1 cellular context compared by ENCODE assay signal in genomic region chr22:30265131-30265720, GRCh38.
TF ChIP-seq lines count a peak whose summit lies in the region.

No MANE protein-coding gene starts in this region.

TF ChIP-seq in SK-N-SH treated with all-trans-retinoic acid at 6 μM for 48 hours, 23 proteins besides CTCF, POLR2A, EP300 and RAD21 (continued from another document):
- TF ChIP-seq CREB5 (CRISPR knock-in tag; IDR thresholded peaks at IDR 0.05; ENCODE audit: low read depth) (no peak), PATZ1 (CRISPR knock-in tag; IDR thresholded peaks at IDR 0.05; ENCODE audit: borderline replicate concordance) (no peak), CSDC2 (CRISPR knock-in tag; IDR thresholded peaks at IDR 0.05) (no peak), BACH2 (CRISPR knock-in tag; IDR thresholded peaks at IDR 0.05; ENCODE audit: borderline replicate concordance) (no peak), OSR1 (CRISPR knock-in tag; IDR thresholded peaks at IDR 0.05) (no peak)
